In the genomic region with DNA sequence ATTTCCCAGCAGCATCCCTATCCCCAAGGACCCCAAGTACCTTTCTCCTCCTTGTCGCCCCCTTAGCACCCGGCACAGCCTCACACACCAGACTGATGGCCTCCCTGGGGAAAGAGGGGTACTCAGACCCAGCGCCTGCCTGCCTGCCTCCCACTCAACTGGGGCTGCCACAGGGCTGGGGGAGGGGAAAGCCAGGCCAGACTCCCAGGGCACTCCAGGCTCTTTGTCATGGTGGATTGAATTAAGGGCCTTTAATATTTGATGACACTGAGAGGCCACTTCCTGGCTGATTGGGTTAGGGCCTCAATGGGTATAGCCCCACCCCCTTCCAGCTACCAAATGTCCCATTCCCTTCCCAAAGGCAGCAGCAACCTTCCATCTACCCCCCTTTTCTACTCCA, we compare ENCODE assay signal across 2 cellular contexts.
TF ChIP-seq lines count a peak whose summit lies in the region.

No MANE protein-coding gene starts in this region.

TF ChIP-seq in SK-N-SH, 30 proteins besides CTCF, POLR2A, EP300 and RAD21 (continued from another document):
- TF ChIP-seq RCOR1 (IDR thresholded peaks at IDR 0.05; ENCODE audit: low read length), result peak; percentile 38; the same call in 1 of the 2 replicates
- TF ChIP-seq RFX5 (IDR thresholded peaks at IDR 0.05; ENCODE audit: low read length), result no peak
- no peak for TF ChIP-seq TAF1 (IDR thresholded peaks at IDR 0.05; ENCODE audit: borderline replicate concordance, low read depth, low read length)
- peak; percentile 65 for TF ChIP-seq MXI1 (IDR thresholded peaks at IDR 0.05; ENCODE audit: low read depth, low read length)
- TF ChIP-seq, protein P1, sequence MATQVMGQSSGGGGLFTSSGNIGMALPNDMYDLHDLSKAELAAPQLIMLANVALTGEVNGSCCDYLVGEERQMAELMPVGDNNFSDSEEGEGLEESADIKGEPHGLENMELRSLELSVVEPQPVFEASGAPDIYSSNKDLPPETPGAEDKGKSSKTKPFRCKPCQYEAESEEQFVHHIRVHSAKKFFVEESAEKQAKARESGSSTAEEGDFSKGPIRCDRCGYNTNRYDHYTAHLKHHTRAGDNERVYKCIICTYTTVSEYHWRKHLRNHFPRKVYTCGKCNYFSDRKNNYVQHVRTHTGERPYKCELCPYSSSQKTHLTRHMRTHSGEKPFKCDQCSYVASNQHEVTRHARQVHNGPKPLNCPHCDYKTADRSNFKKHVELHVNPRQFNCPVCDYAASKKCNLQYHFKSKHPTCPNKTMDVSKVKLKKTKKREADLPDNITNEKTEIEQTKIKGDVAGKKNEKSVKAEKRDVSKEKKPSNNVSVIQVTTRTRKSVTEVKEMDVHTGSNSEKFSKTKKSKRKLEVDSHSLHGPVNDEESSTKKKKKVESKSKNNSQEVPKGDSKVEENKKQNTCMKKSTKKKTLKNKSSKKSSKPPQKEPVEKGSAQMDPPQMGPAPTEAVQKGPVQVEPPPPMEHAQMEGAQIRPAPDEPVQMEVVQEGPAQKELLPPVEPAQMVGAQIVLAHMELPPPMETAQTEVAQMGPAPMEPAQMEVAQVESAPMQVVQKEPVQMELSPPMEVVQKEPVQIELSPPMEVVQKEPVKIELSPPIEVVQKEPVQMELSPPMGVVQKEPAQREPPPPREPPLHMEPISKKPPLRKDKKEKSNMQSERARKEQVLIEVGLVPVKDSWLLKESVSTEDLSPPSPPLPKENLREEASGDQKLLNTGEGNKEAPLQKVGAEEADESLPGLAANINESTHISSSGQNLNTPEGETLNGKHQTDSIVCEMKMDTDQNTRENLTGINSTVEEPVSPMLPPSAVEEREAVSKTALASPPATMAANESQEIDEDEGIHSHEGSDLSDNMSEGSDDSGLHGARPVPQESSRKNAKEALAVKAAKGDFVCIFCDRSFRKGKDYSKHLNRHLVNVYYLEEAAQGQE (IDR thresholded peaks at IDR 0.05; ENCODE audit: low read depth, low read length), result no peak
- TF ChIP-seq SIN3A (IDR thresholded peaks at IDR 0.05; ENCODE audit: borderline replicate concordance, low read depth, low read length), result no peak

TF ChIP-seq in SK-N-SH treated with all-trans-retinoic acid at 6 μM for 48 hours, 23 proteins besides CTCF, POLR2A, EP300 and RAD21 (continued from another document):
- TF ChIP-seq, protein P2, sequence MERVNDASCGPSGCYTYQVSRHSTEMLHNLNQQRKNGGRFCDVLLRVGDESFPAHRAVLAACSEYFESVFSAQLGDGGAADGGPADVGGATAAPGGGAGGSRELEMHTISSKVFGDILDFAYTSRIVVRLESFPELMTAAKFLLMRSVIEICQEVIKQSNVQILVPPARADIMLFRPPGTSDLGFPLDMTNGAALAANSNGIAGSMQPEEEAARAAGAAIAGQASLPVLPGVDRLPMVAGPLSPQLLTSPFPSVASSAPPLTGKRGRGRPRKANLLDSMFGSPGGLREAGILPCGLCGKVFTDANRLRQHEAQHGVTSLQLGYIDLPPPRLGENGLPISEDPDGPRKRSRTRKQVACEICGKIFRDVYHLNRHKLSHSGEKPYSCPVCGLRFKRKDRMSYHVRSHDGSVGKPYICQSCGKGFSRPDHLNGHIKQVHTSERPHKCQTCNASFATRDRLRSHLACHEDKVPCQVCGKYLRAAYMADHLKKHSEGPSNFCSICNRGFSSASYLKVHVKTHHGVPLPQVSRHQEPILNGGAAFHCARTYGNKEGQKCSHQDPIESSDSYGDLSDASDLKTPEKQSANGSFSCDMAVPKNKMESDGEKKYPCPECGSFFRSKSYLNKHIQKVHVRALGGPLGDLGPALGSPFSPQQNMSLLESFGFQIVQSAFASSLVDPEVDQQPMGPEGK (CRISPR knock-in tag; IDR thresholded peaks at IDR 0.05; ENCODE audit: borderline replicate concordance), result no peak
- no peak for TF ChIP-seq ZFP30 (CRISPR knock-in tag; IDR thresholded peaks at IDR 0.05)
- TF ChIP-seq, protein P3, sequence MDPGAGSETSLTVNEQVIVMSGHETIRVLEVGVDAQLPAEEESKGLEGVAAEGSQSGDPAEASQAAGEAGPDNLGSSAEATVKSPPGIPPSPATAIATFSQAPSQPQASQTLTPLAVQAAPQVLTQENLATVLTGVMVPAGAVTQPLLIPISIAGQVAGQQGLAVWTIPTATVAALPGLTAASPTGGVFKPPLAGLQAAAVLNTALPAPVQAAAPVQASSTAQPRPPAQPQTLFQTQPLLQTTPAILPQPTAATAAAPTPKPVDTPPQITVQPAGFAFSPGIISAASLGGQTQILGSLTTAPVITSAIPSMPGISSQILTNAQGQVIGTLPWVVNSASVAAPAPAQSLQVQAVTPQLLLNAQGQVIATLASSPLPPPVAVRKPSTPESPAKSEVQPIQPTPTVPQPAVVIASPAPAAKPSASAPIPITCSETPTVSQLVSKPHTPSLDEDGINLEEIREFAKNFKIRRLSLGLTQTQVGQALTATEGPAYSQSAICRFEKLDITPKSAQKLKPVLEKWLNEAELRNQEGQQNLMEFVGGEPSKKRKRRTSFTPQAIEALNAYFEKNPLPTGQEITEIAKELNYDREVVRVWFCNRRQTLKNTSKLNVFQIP (CRISPR knock-in tag; IDR thresholded peaks at IDR 0.05; ENCODE audit: borderline replicate concordance, low read depth), result no peak
- TF ChIP-seq, protein P4, sequence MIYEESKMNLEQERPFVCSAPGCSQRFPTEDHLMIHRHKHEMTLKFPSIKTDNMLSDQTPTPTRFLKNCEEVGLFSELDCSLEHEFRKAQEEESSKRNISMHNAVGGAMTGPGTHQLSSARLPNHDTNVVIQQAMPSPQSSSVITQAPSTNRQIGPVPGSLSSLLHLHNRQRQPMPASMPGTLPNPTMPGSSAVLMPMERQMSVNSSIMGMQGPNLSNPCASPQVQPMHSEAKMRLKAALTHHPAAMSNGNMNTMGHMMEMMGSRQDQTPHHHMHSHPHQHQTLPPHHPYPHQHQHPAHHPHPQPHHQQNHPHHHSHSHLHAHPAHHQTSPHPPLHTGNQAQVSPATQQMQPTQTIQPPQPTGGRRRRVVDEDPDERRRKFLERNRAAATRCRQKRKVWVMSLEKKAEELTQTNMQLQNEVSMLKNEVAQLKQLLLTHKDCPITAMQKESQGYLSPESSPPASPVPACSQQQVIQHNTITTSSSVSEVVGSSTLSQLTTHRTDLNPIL (CRISPR knock-in tag; IDR thresholded peaks at IDR 0.05; ENCODE audit: low read depth), result no peak
- TF ChIP-seq BACH2 (CRISPR knock-in tag; IDR thresholded peaks at IDR 0.05; ENCODE audit: borderline replicate concordance), result no peak
- no peak for TF ChIP-seq OSR1 (CRISPR knock-in tag; IDR thresholded peaks at IDR 0.05)
- TF ChIP-seq GLIS3 (CRISPR knock-in tag; IDR thresholded peaks at IDR 0.05), result no peak
- TF ChIP-seq ESRRG (CRISPR knock-in tag; IDR thresholded peaks at IDR 0.05), result no peak
- TF ChIP-seq PPARA (CRISPR knock-in tag; IDR thresholded peaks at IDR 0.05; ENCODE audit: borderline replicate concordance), result no peak
- TF ChIP-seq CSDC2 (CRISPR knock-in tag; IDR thresholded peaks at IDR 0.05), result no peak
- TF ChIP-seq, protein P5, sequence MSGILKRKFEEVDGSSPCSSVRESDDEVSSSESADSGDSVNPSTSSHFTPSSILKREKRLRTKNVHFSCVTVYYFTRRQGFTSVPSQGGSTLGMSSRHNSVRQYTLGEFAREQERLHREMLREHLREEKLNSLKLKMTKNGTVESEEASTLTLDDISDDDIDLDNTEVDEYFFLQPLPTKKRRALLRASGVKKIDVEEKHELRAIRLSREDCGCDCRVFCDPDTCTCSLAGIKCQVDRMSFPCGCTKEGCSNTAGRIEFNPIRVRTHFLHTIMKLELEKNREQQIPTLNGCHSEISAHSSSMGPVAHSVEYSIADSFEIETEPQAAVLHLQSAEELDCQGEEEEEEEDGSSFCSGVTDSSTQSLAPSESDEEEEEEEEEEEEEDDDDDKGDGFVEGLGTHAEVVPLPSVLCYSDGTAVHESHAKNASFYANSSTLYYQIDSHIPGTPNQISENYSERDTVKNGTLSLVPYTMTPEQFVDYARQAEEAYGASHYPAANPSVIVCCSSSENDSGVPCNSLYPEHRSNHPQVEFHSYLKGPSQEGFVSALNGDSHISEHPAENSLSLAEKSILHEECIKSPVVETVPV (CRISPR knock-in tag; IDR thresholded peaks at IDR 0.05), result no peak
